In the genomic region with DNA sequence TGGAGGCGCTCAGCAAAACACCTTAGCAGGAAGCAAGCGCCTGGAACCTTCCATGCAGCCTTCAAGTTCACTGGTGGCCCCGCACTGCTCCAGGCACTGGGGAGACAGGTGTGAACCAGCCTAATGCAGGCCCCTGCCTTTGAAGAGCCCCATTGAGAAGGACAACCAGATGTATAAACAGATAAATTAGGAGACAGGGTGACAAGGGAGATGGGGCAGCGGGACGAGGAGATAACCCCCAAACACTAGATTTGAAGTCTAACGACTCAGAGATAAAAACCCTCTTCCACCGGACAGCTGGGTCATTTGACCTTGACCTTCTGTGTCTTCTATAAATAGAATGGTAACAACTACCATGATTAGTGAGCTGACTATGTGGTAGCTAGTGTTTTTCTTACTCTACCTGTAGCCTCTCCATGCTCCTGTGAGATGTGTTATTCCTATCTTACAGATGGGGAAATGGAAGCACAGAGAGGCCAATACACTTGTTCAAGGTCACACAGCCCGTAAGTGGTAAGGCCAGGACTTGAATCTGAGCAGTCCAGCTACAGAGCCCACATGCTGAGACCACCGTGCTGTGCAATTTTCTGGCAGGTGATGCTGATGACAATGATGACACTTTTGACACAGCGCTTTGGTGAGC, we compare ENCODE assay signal across 2 cellular contexts.
TF ChIP-seq lines count a peak whose summit lies in the region.

No MANE protein-coding gene starts in this region.

TF ChIP-seq in HepG2, 621 proteins besides CTCF, POLR2A, EP300 and RAD21:
- TF ChIP-seq, protein P1, sequence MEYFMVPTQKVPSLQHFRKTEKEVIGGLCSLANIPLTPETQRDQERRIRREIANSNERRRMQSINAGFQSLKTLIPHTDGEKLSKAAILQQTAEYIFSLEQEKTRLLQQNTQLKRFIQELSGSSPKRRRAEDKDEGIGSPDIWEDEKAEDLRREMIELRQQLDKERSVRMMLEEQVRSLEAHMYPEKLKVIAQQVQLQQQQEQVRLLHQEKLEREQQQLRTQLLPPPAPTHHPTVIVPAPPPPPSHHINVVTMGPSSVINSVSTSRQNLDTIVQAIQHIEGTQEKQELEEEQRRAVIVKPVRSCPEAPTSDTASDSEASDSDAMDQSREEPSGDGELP (IDR thresholded peaks at IDR 0.05; ENCODE audit: borderline replicate concordance, low read depth), result peak; percentile 33; the same call in 1 of the 2 replicates
- TF ChIP-seq, protein P2, sequence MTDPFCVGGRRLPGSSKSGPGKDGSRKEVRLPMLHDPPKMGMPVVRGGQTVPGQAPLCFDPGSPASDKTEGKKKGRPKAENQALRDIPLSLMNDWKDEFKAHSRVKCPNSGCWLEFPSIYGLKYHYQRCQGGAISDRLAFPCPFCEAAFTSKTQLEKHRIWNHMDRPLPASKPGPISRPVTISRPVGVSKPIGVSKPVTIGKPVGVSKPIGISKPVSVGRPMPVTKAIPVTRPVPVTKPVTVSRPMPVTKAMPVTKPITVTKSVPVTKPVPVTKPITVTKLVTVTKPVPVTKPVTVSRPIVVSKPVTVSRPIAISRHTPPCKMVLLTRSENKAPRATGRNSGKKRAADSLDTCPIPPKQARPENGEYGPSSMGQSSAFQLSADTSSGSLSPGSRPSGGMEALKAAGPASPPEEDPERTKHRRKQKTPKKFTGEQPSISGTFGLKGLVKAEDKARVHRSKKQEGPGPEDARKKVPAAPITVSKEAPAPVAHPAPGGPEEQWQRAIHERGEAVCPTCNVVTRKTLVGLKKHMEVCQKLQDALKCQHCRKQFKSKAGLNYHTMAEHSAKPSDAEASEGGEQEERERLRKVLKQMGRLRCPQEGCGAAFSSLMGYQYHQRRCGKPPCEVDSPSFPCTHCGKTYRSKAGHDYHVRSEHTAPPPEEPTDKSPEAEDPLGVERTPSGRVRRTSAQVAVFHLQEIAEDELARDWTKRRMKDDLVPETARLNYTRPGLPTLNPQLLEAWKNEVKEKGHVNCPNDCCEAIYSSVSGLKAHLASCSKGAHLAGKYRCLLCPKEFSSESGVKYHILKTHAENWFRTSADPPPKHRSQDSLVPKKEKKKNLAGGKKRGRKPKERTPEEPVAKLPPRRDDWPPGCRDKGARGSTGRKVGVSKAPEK (CRISPR knock-in tag; IDR thresholded peaks at IDR 0.05; ENCODE audit: borderline replicate concordance), result no peak
- TF ChIP-seq RARA (CRISPR knock-in tag; IDR thresholded peaks at IDR 0.05) (peak; percentile 41; the same call in 1 of the 2 replicates), HDAC1 (CRISPR knock-in tag; IDR thresholded peaks at IDR 0.05) (0 out of 2 replicates have a peak, but pooled peaks have one; percentile 28), ZFP82 (CRISPR knock-in tag; IDR thresholded peaks at IDR 0.05; ENCODE audit: borderline replicate concordance) (no peak), NR2F6 (IDR thresholded peaks at IDR 0.05) (peak; percentile 70; the same call in 1 of the 2 replicates), NR2F6 (CRISPR knock-in tag; IDR thresholded peaks at IDR 0.05) (peak; percentile 43; the same call in 1 of the 2 replicates), ZMYM4 (CRISPR knock-in tag; IDR thresholded peaks at IDR 0.05) (no peak), MEF2D (CRISPR knock-in tag; IDR thresholded peaks at IDR 0.05) (peak; percentile 94), ZMYM3 (CRISPR knock-in tag; IDR thresholded peaks at IDR 0.05) (peak; percentile 89), MYC (CRISPR knock-in tag; IDR thresholded peaks at IDR 0.05; ENCODE audit: borderline replicate concordance) (no peak), ZFP36 (IDR thresholded peaks at IDR 0.05; ENCODE audit: borderline replicate concordance, low read depth, low read length, partially characterized antibody) (peak; percentile 26), ZNF768 (CRISPR knock-in tag; IDR thresholded peaks at IDR 0.05) (peak; percentile 98), ELF3 (CRISPR knock-in tag; IDR thresholded peaks at IDR 0.05) (no peak), ZNF382 (CRISPR knock-in tag; IDR thresholded peaks at IDR 0.05; ENCODE audit: borderline replicate concordance) (no peak), RCOR2 (CRISPR knock-in tag; IDR thresholded peaks at IDR 0.05) (0 out of 2 replicates have a peak, but pooled peaks have one; percentile 34), IRF2 (CRISPR knock-in tag; IDR thresholded peaks at IDR 0.05) (no peak), CHD4 (IDR thresholded peaks at IDR 0.05; ENCODE audit: borderline replicate concordance, low read length) (0 out of 2 replicates have a peak, but pooled peaks have one; percentile 48), NR2F1 (CRISPR knock-in tag; IDR thresholded peaks at IDR 0.05) (peak; percentile 30 to 72; a peak in 3 of 4 replicates), ZKSCAN1 (IDR thresholded peaks at IDR 0.05; ENCODE audit: low read length) (peak; percentile 91)
- TF ChIP-seq, protein P3, sequence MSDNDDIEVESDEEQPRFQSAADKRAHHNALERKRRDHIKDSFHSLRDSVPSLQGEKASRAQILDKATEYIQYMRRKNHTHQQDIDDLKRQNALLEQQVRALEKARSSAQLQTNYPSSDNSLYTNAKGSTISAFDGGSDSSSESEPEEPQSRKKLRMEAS (IDR thresholded peaks at IDR 0.05), result peak; percentile 34; the same call in 1 of the 2 replicates
- TF ChIP-seq, protein P4, sequence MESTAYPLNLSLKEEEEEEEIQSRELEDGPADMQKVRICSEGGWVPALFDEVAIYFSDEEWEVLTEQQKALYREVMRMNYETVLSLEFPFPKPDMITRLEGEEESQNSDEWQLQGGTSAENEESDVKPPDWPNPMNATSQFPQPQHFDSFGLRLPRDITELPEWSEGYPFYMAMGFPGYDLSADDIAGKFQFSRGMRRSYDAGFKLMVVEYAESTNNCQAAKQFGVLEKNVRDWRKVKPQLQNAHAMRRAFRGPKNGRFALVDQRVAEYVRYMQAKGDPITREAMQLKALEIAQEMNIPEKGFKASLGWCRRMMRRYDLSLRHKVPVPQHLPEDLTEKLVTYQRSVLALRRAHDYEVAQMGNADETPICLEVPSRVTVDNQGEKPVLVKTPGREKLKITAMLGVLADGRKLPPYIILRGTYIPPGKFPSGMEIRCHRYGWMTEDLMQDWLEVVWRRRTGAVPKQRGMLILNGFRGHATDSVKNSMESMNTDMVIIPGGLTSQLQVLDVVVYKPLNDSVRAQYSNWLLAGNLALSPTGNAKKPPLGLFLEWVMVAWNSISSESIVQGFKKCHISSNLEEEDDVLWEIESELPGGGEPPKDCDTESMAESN (CRISPR knock-in tag; conservative IDR thresholded peaks at IDR 0.05), result no peak

TF ChIP-seq in H1, 55 proteins besides CTCF, POLR2A, EP300 and RAD21:
- TF ChIP-seq CREB1 (IDR thresholded peaks at IDR 0.05) (no peak), KDM1A (IDR thresholded peaks at IDR 0.05; ENCODE audit: borderline replicate concordance, low read length) (peak; percentile 87)
